29 cellular contexts compared by ENCODE assay signal in the genomic region with DNA sequence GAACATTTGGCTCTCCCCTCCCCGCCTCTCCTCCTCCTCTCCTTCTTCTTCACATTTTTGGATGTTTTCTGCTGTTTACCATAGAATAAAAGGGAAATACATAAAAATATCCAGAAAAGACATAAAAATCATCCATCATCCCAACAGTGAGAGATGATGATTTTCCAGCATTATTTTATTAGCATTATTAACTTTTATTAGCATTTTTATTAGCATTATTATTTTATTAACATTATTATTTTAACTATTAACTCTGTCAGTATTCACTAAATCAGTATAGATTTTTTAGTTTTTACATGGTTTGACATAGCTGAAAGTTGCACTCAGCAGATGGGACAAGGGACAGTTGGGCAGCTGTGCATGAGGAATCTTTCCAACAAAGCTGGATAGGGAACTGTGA.
"Had no signal": no experiment of that assay in that cellular context is flagged by ENCODE, and none has a peak within 500 bp of the region (broad histone marks: within the 10 kb centered on the region; RNA-seq: fewer than 3 reads in every experiment).

No MANE protein-coding gene starts in this region.

- H3K4me3 ChIP-seq: colonic mucosa, coronary artery, dorsolateral prefrontal cortex, esophagus muscularis mucosa, esophagus squamous epithelium, gastrocnemius medialis, gastroesophageal sphincter, heart left ventricle, heart right ventricle had no signal

- ATAC-seq: effector memory CD8-positive, alpha-beta T cell; esophagus mucosa; foreskin keratinocyte; gastrocnemius medialis; gastroesophageal sphincter; heart left ventricle; heart right ventricle had no signal

- H3K36me3 ChIP-seq: colonic mucosa, esophagus muscularis mucosa, esophagus squamous epithelium, gastrocnemius medialis, gastroesophageal sphincter, heart left ventricle, heart right ventricle had no signal

- DNase-seq: colonic mucosa; cortex of kidney; dermis blood vessel endothelial cell; dorsolateral prefrontal cortex; effector CD4-positive, alpha-beta T cell; effector CD8-positive, alpha-beta T cell; effector memory CD4-positive, alpha-beta T cell; effector memory CD8-positive, alpha-beta T cell; endodermal cell; erythroblast; esophagus squamous epithelium; foreskin fibroblast; foreskin keratinocyte; foreskin melanocyte; gastrocnemius medialis; glutamatergic neuron; head of caudate nucleus; heart left ventricle; heart right ventricle had no signal

- H3K9me3 Mint-ChIP-seq: dendritic cell treated with granulocyte-macrophage colony-stimulating factor and Interleukin-4, amounts not matched to agents 40 ng/mL and 50 ng/mL, for 4 days; effector memory CD8-positive, alpha-beta T cell had no signal

- H3K9me3 ChIP-seq: colonic mucosa, esophagus muscularis mucosa, esophagus squamous epithelium, gastrocnemius medialis, gastroesophageal sphincter, heart left ventricle had no signal

- H3K4me3 Mint-ChIP-seq: dendritic cell treated with granulocyte-macrophage colony-stimulating factor and Interleukin-4, amounts not matched to agents 40 ng/mL and 50 ng/mL, for 4 days; effector memory CD8-positive, alpha-beta T cell; endodermal cell had no signal

- H3K27ac Mint-ChIP-seq: dendritic cell treated with granulocyte-macrophage colony-stimulating factor and Interleukin-4, amounts not matched to agents 40 ng/mL and 50 ng/mL, for 4 days; effector memory CD8-positive, alpha-beta T cell; endodermal cell had no signal

- H3K4me1 ChIP-seq: colonic mucosa, esophagus muscularis mucosa, esophagus squamous epithelium, foreskin keratinocyte, gastrocnemius medialis, gastroesophageal sphincter, heart left ventricle, heart right ventricle had no signal

- H3K4me1 Mint-ChIP-seq: endodermal cell had no signal

- H3K27me3 ChIP-seq: colonic mucosa had no signal

- H3K27ac ChIP-seq: colonic mucosa, coronary artery, dorsolateral prefrontal cortex, epithelial cell of prostate, esophagus muscularis mucosa, esophagus squamous epithelium, foreskin keratinocyte, gastrocnemius medialis, gastroesophageal sphincter, heart left ventricle, heart right ventricle had no signal

- FAIRE-seq: colon, endometrium, endothelial cell of umbilical vein, frontal cortex had no signal
